In the genomic region with DNA sequence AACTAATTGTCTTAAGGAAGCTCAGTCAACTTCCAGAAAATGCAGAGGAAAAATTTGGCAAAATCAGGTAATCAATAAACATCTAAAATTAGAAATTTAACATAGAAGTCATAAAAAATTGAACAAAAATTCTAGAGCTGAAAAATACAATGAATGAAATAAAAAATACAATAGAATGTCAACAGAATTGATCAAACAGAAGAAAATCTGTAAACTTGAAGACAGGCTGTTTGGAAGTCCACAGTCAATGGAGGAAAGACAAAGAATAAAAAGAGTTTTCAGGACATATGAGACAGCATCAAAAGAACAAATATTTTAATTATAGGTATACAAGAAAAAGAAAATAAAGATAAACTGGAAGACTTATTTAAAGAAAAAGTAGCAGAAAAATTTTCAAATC, we compare ENCODE assay signal across 9 cellular contexts.
"Had no signal": no experiment of that assay in that cellular context is flagged by ENCODE, and none has a peak within 500 bp of the region (broad histone marks: within the 10 kb centered on the region; RNA-seq: fewer than 3 reads in every experiment).

No MANE protein-coding gene starts in this region.

- H3K4me1 Mint-ChIP-seq: IgD-negative memory B cell had no signal

- H3K4me3 Mint-ChIP-seq: HFFc6, IgD-negative memory B cell had no signal

- H3K4me3 ChIP-seq: GM23248, HAP-1 had no signal

- DNase-seq: GM23248, GOT3, H7, HFFc6, KG1 had no signal

- H3K27ac Mint-ChIP-seq: HFFc6 had no signal

- ATAC-seq: HCT116 had no signal

- H3K9me3 ChIP-seq: HAP-1 had no signal

- H3K27ac ChIP-seq: GM23248, HL-60 had no signal

- H3K27me3 Mint-ChIP-seq: IgD-negative memory B cell had no signal

- H3K9ac ChIP-seq: GM23248 had no signal

- H3K36me3 ChIP-seq: HAP-1 had no signal
